In genomic region chr5:116626272-116626723, GRCh38 we compare ENCODE assay signal across 8 cellular contexts. TPM values are rescaled to one million over a fixed set of nuclear protein-coding genes. Genes with fewer than 3 reads are reported as not detected.
DNase-seq lines count a peak whose midpoint lies in the region; ATAC-seq and TF ChIP-seq lines count a peak whose summit lies in the region.

No MANE protein-coding gene starts in this region.

- no peak for ATAC-seq in GM18511 (IDR thresholded peaks at IDR 0.05; ENCODE audit: unreplicated experiment)
- ATAC-seq in HG02840 (IDR thresholded peaks at IDR 0.05; ENCODE audit: low FRiP score, unreplicated experiment): no peak
- no peak for ATAC-seq in GM18502 (IDR thresholded peaks at IDR 0.05; ENCODE audit: poor library complexity, unreplicated experiment)

- DNase-seq in GM03348 (ENCODE audit: low spot score) (peak; percentile 18), globus pallidus (ENCODE audit: low spot score) (peak; percentile 87), renal cortical epithelial cell (ENCODE audit: low read depth) (peak; percentile 81), NCI-H524 treated with DMSO at 0.1 percent for 48 hours (lab: John Stamatoyannopoulos, UW) (no peak)

TF ChIP-seq in PFSK-1, 5 proteins besides CTCF, POLR2A, EP300 and RAD21:
- TF ChIP-seq FOXP2 (optimal IDR thresholded peaks at IDR 0.05; ENCODE audit: borderline replicate concordance, extremely low read depth, extremely low read length, insufficient read depth): no peak
- peak; percentile 48; the same call in 1 of the 2 replicates for TF ChIP-seq POLR2AphosphoS5 (IDR thresholded peaks at IDR 0.05; ENCODE audit: low read depth, low read length)
- peak; percentile 67; the same call in 1 of the 2 replicates for TF ChIP-seq TAF1 (IDR thresholded peaks at IDR 0.05; ENCODE audit: borderline replicate concordance, insufficient read depth, low read length)
- peak in 1 of 2 experiments; percentile 47; a peak in 1 of 4 replicates for TF ChIP-seq REST (IDR thresholded peaks at IDR 0.05; ENCODE audit: insufficient read depth in 1 of 2, low read depth in 2 of 2, low read length in 2 of 2)
- TF ChIP-seq SIN3A (IDR thresholded peaks at IDR 0.05; ENCODE audit: borderline replicate concordance, insufficient read depth, low read length): peak; percentile 82; the same call in 1 of the 2 replicates

RNA-seq across cellular contexts. Expression of gene SEMA6A, which starts 51.7 kb away (rescaled TPM):
- 5.1 TPM for polyA plus RNA-seq in PFSK-1 (2012; ENCODE audit: insufficient read length, low read depth)
- 1.0 and 6.9 TPM in 2 replicates for total RNA-seq in renal cortical epithelial cell
